In the genomic region with DNA sequence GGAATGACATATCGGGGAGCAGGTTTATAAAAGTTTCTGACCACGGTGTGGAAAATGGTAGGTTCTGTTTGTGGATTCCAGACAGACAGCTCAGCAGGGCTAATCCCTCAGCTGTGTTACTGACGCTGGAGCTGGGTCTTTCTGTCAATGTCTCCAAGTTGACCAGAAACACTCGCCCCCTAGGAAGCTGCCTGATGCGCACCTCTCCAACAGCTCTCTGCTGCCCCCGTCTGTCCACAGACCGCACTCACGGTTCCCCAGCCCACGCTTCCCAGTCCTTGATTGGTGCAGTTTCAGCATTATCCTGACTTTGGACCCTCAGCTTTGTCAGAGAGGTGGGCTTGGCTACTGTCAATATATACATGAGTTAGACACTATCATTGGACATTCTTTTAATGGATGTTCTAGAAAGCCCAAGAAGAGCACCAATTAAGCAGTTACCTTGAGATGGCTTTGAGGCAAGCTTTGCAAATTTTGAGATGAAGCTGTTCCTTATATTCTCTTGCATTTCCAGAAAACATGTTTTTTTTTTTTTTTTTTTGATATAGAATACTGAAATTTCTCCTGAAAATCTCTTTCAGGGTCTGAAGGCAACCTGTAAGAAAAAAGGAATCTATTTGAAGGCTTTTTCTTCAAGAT, we compare ENCODE assay signal across 8 cellular contexts.
DNase-seq lines count a peak whose midpoint lies in the region; ATAC-seq lines count a peak whose summit lies in the region.

No MANE protein-coding gene starts in this region.

- ATAC-seq in GM18858 (IDR thresholded peaks at IDR 0.05; ENCODE audit: unreplicated experiment), result peak; percentile 79
- peak; percentile 92 for ATAC-seq in HG03066 (IDR thresholded peaks at IDR 0.05; ENCODE audit: low read depth, unreplicated experiment)

- DNase-seq in AG08395 (ENCODE audit: low spot score), result peak; percentile 71
- DNase-seq in NCI-H510A (lab: John Stamatoyannopoulos, UW), result peak; percentile 20
- DNase-seq in activated CD4-positive, alpha-beta T cell treated with anti-CD3 and anti-CD28 coated beads, Interleukin-2, amount 50 U/mL, for 4 hours, result peak; percentile 68 to 74
- DNase-seq in dermis microvascular lymphatic vessel endothelial cell (ENCODE audit: low read depth in 2 of 2), result peak; percentile 30 to 66
- peak; percentile 83 for DNase-seq in medulla oblongata (ENCODE audit: extremely low spot score)
- peak; percentile 41 to 49 for DNase-seq in stimulated activated CD8-positive, alpha-beta memory T cell treated with anti-CD3 and anti-CD28 coated beads, Interleukin-15, amount 100 ng/mL, for 48 hours (ENCODE audit: low read depth in 2 of 2)

Comparison
In these comparisons a context has a peak if more than half of its experiments do, and no peak if none do; other contexts are left out.
1. Peak in every context shown above with its lines: DNase-seq and ATAC-seq.
2. DNase-seq: peak in every context shown above with its lines; median percentile 83 in medulla oblongata; 71 in AG08395; 71 in activated CD4-positive, alpha-beta T cell treated with anti-CD3 and anti-CD28 coated beads, Interleukin-2, amount 50 U/mL, for 4 hours; 48 in dermis microvascular lymphatic vessel endothelial cell; 45 in stimulated activated CD8-positive, alpha-beta memory T cell treated with anti-CD3 and anti-CD28 coated beads, Interleukin-15, amount 100 ng/mL, for 48 hours; 20 in NCI-H510A.